15 cellular contexts compared by ENCODE assay signal in the genomic region with DNA sequence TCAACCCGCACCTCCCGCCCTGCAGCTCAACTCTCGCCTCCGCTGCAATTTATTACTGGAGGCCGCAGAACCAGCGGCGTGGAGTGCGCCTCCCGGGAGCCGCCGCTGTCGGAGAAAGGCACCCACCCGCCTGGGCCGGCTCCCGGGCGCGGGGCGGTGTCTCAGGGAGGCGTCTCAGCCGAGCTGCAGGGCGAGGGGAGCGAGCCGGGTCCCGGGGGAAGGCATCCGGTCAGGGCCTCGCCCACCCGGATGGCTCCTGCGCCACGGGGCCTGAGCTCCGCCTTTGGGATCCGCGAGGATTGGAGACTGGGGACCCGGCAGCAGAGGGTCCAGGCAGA. TPM values are rescaled to one million over a fixed set of nuclear protein-coding genes. Genes with fewer than 3 reads are reported as not detected.
"Had no signal": no experiment of that assay in that cellular context is flagged by ENCODE, and none has a peak within 500 bp of the region (broad histone marks: within the 10 kb centered on the region; RNA-seq: fewer than 3 reads in every experiment).

No MANE protein-coding gene starts in this region.

- ATAC-seq: activated CD8-positive, alpha-beta T cell treated with anti-CD3 and anti-CD28 coated beads for 36 hours; left lobe of liver; stimulated activated memory B cell treated with anti-CD40 and anti-IgM and Interleukin-4, amounts not matched to agents 10 μg/mL and 1 μg/mL and 100 μg/mL, for 72 hours had no signal

- H3K4me3 ChIP-seq: smooth muscle cell, tibial nerve had no signal

- H3K36me3 Mint-ChIP-seq: activated naive CD8-positive, alpha-beta T cell treated with anti-CD3 and anti-CD28 coated beads, Interleukin-2, amount 10 ng/mL, durations not matched to agents 7 days and 5 days had no signal

- DNase-seq: activated CD4-positive, alpha-beta T cell treated with anti-CD3 and anti-CD28 coated beads for 4 hours; activated CD8-positive, alpha-beta memory T cell treated with anti-CD3 and anti-CD28 coated beads, Interleukin-2, amount 50 U/mL, for 48 hours; activated CD8-positive, alpha-beta T cell treated with anti-CD3 and anti-CD28 coated beads for 36 hours; activated naive CD8-positive, alpha-beta T cell treated with anti-CD3 and anti-CD28 coated beads, Interleukin-2, amount 10 ng/mL, durations not matched to agents 7 days and 5 days; anterior cingulate cortex; hippocampal formation; T-helper 1 cell; WERI-Rb-1 had no signal

- H3K27ac ChIP-seq: tibial nerve, WERI-Rb-1 had no signal

- H3K36me3 ChIP-seq: tibial nerve, WERI-Rb-1 had no signal

- H3K4me1 Mint-ChIP-seq: activated naive CD8-positive, alpha-beta T cell treated with anti-CD3 and anti-CD28 coated beads, Interleukin-2, amount 10 ng/mL, durations not matched to agents 7 days and 5 days had no signal

- H3K4me2 ChIP-seq: smooth muscle cell had no signal

- H3K4me3 Mint-ChIP-seq: activated CD8-positive, alpha-beta T cell treated with anti-CD3 and anti-CD28 coated beads for 36 hours; activated naive CD8-positive, alpha-beta T cell treated with anti-CD3 and anti-CD28 coated beads, Interleukin-2, amount 10 ng/mL, durations not matched to agents 7 days and 5 days; neural crest cell; stimulated activated memory B cell treated with anti-CD40 and anti-IgM and Interleukin-4, amounts not matched to agents 10 μg/mL and 1 μg/mL and 100 μg/mL, for 72 hours had no signal

- H3K27ac Mint-ChIP-seq: activated CD8-positive, alpha-beta T cell treated with anti-CD3 and anti-CD28 coated beads for 36 hours; activated naive CD8-positive, alpha-beta T cell treated with anti-CD3 and anti-CD28 coated beads, Interleukin-2, amount 10 ng/mL, durations not matched to agents 7 days and 5 days; stimulated activated memory B cell treated with anti-CD40 and anti-IgM and Interleukin-4, amounts not matched to agents 10 μg/mL and 1 μg/mL and 100 μg/mL, for 72 hours had no signal

RNA-seq across cellular contexts. Expression of a gene that starts 49.7 kb away (rescaled TPM):
- total RNA-seq: activated CD8-positive, alpha-beta T cell treated with anti-CD3 and anti-CD28 coated beads for 36 hours; activated naive CD8-positive, alpha-beta T cell treated with anti-CD3 and anti-CD28 coated beads, Interleukin-2, amount 10 ng/mL, durations not matched to agents 7 days and 5 days; fibroblast of lung; left lobe of liver; neural crest cell; right cardiac atrium; smooth muscle cell; tibial nerve had no signal
- polyA plus RNA-seq: fibroblast of lung, right cardiac atrium, smooth muscle cell had no signal

RNA-seq across cellular contexts. Expression of a gene that starts 49.9 kb away (rescaled TPM):
- total RNA-seq: left lobe of liver, tibial nerve had no signal
